Comparison of ENCODE assay signal across 26 cellular contexts in the genomic region with DNA sequence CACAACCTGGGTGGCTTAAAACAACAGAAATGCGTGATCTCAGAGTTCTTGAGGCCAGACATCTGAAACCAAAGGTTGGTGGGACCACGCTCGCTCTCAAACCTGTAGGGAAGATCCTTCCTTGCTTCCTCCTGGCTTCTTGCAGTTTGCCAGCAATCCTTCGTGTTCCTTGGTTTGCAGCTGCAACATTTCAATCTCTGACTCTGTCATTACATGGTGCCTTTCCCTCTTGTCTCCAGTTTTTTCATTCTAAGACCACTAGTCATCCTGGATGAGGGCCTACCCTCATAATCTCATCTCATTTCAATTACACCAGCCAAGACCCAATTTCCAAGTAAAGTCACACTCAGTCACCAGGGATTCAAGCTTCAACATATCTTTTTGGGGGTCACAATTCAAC.
"Had no signal": no experiment of that assay in that cellular context is flagged by ENCODE, and none has a peak within 500 bp of the region (broad histone marks: within the 10 kb centered on the region; RNA-seq: fewer than 3 reads in every experiment).

No MANE protein-coding gene starts in this region.

- ATAC-seq: activated CD4-positive, alpha-beta T cell treated with anti-CD3 and anti-CD28 coated beads for 36 hours; activated T-cell treated with anti-CD3 and anti-CD28 coated beads, Interleukin-2, amount 50 U/mL, for 72 hours; heart right ventricle; left colon; right cardiac atrium; upper lobe of right lung; WTC11 had no signal

- H3K4me3 ChIP-seq: esophagus squamous epithelium, heart right ventricle, thyroid gland, upper lobe of right lung had no signal

- H3K4me1 ChIP-seq: esophagus squamous epithelium, heart right ventricle, thyroid gland, upper lobe of right lung had no signal

- H3K27me3 ChIP-seq: esophagus squamous epithelium, heart right ventricle, thyroid gland, upper lobe of right lung had no signal

- H3K36me3 ChIP-seq: esophagus squamous epithelium, heart right ventricle, thyroid gland, upper lobe of right lung had no signal

- H3K36me3 Mint-ChIP-seq: activated CD4-positive, alpha-beta memory T cell treated with anti-CD3 and anti-CD28 coated beads for 36 hours; activated naive CD8-positive, alpha-beta T cell treated with anti-CD3 and anti-CD28 coated beads, Interleukin-2, amount 10 ng/mL, durations not matched to agents 7 days and 5 days; memory B cell; WTC11 had no signal

- H3K4me3 Mint-ChIP-seq: activated CD4-positive, alpha-beta memory T cell treated with anti-CD3 and anti-CD28 coated beads for 36 hours; activated CD4-positive, alpha-beta T cell treated with anti-CD3 and anti-CD28 coated beads for 36 hours; activated naive CD4-positive, alpha-beta T cell treated with anti-CD3 and anti-CD28 coated beads for 36 hours; activated naive CD8-positive, alpha-beta T cell treated with anti-CD3 and anti-CD28 coated beads, Interleukin-2, amount 10 ng/mL, durations not matched to agents 7 days and 5 days; activated T-cell treated with anti-CD3 and anti-CD28 coated beads, Interleukin-2, amount 50 U/mL, for 72 hours; endodermal cell; memory B cell; nephron progenitor cell; stimulated activated naive CD8-positive, alpha-beta T cell treated with anti-CD3 and anti-CD28 coated beads, Interleukin-15, Interleukin-2, amounts not matched to agents 100 ng/mL and 50 ng/mL, for 24 hours; WTC11 had no signal

- H3K9me3 Mint-ChIP-seq: activated naive CD8-positive, alpha-beta T cell treated with anti-CD3 and anti-CD28 coated beads, Interleukin-2, amount 10 ng/mL, durations not matched to agents 7 days and 5 days; memory B cell; nephron progenitor cell; WTC11 had no signal

- H3K9me3 ChIP-seq: esophagus squamous epithelium, thyroid gland, upper lobe of right lung had no signal

- H3K27ac ChIP-seq: esophagus squamous epithelium, heart right ventricle, thyroid gland, upper lobe of right lung had no signal

- H3K27ac Mint-ChIP-seq: activated CD4-positive, alpha-beta memory T cell treated with anti-CD3 and anti-CD28 coated beads for 36 hours; activated CD4-positive, alpha-beta T cell treated with anti-CD3 and anti-CD28 coated beads for 36 hours; activated naive CD4-positive, alpha-beta T cell treated with anti-CD3 and anti-CD28 coated beads for 36 hours; activated naive CD8-positive, alpha-beta T cell treated with anti-CD3 and anti-CD28 coated beads, Interleukin-2, amount 10 ng/mL, durations not matched to agents 7 days and 5 days; activated T-cell treated with anti-CD3 and anti-CD28 coated beads, Interleukin-2, amount 50 U/mL, for 72 hours; endodermal cell; memory B cell; stimulated activated naive CD8-positive, alpha-beta T cell treated with anti-CD3 and anti-CD28 coated beads, Interleukin-15, Interleukin-2, amounts not matched to agents 100 ng/mL and 50 ng/mL, for 24 hours; WTC11 had no signal

- DNase-seq: activated CD4-positive, alpha-beta memory T cell treated with anti-CD3 and anti-CD28 coated beads for 36 hours; activated CD4-positive, alpha-beta T cell treated with anti-CD3 and anti-CD28 coated beads for 36 hours; activated effector memory CD4-positive, alpha-beta T cell treated with Interleukin-2 at 50 U/mL for 16 hours; activated naive CD4-positive, alpha-beta T cell treated with anti-CD3 and anti-CD28 coated beads for 36 hours; activated naive CD8-positive, alpha-beta T cell treated with anti-CD3 and anti-CD28 coated beads, Interleukin-2, amount 10 ng/mL, durations not matched to agents 7 days and 5 days; activated T-cell treated with anti-CD3 and anti-CD28 coated beads, Interleukin-2, amount 50 U/mL, for 72 hours; amniotic stem cell; cerebellar nuclear complex; cortex of kidney; endodermal cell; esophagus squamous epithelium; foreskin fibroblast; heart right ventricle; left colon; nephron progenitor cell; occipital lobe; right cardiac atrium; stimulated activated CD4-positive, alpha-beta T cell treated with anti-CD3 and anti-CD28 coated beads, Interleukin-12 subunit alpha, Interleukin-12 subunit beta, amount 100 ng/mL, for 4 hours; stimulated activated CD4-positive, alpha-beta T cell treated with anti-CD3 and anti-CD28 coated beads, Interleukin-1b, Interleukin-23, amount 100 ng/mL, for 48 hours; substantia nigra; T-helper 1 cell; thyroid gland; upper lobe of right lung had no signal

- H3K27me3 Mint-ChIP-seq: activated CD4-positive, alpha-beta memory T cell treated with anti-CD3 and anti-CD28 coated beads for 36 hours; activated CD4-positive, alpha-beta T cell treated with anti-CD3 and anti-CD28 coated beads for 36 hours; activated naive CD8-positive, alpha-beta T cell treated with anti-CD3 and anti-CD28 coated beads, Interleukin-2, amount 10 ng/mL, durations not matched to agents 7 days and 5 days; memory B cell; stimulated activated naive CD8-positive, alpha-beta T cell treated with anti-CD3 and anti-CD28 coated beads, Interleukin-15, Interleukin-2, amounts not matched to agents 100 ng/mL and 50 ng/mL, for 24 hours had no signal

- H3K4me1 Mint-ChIP-seq: activated CD4-positive, alpha-beta T cell treated with anti-CD3 and anti-CD28 coated beads for 36 hours; activated naive CD8-positive, alpha-beta T cell treated with anti-CD3 and anti-CD28 coated beads, Interleukin-2, amount 10 ng/mL, durations not matched to agents 7 days and 5 days had no signal
